ENCODE assay signal across 1 cellular context in the genomic region with DNA sequence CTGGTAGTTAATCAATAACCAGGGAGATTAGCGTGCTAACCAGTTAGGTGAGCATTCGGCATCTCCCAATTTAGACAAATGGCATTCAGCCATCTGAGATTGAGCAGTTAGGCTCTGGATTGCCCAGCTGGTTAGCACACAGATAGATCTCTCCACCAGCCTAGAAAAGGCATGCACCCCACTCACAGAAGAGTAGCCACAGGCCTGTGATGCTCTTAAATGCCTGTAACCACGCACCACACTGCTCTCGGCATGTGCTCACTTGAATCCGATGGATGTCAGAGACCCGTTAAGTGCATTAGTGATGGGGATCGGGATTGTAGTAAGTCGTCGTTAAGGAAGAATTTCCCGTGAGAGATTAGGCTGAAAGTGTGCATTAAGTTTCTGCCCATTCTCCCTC.
TF ChIP-seq lines count a peak whose summit lies in the region.

No MANE protein-coding gene starts in this region.

TF ChIP-seq in GM23338, 12 proteins besides CTCF, POLR2A, EP300 and RAD21:
- TF ChIP-seq STAT1 (IDR thresholded peaks at IDR 0.05; ENCODE audit: unreplicated experiment) (no peak), EZH2phosphoT487 (IDR thresholded peaks at IDR 0.05; ENCODE audit: unreplicated experiment) (no peak), CREB1 (CRISPR knock-in tag; IDR thresholded peaks at IDR 0.05; ENCODE audit: low read depth) (no peak), EZH2 (IDR thresholded peaks at IDR 0.05; ENCODE audit: low read depth, unreplicated experiment) (no peak), NANOG (IDR thresholded peaks at IDR 0.05; ENCODE audit: borderline replicate concordance) (no peak), ZNF331 (CRISPR knock-in tag; IDR thresholded peaks at IDR 0.05; ENCODE audit: low read depth) (no peak), POLR2AphosphoS5 (IDR thresholded peaks at IDR 0.05; ENCODE audit: low read depth) (no peak), JUNB (IDR thresholded peaks at IDR 0.05; ENCODE audit: unreplicated experiment) (no peak), ZNF114 (CRISPR knock-in tag; IDR thresholded peaks at IDR 0.05) (no peak)
- TF ChIP-seq, protein P1, sequence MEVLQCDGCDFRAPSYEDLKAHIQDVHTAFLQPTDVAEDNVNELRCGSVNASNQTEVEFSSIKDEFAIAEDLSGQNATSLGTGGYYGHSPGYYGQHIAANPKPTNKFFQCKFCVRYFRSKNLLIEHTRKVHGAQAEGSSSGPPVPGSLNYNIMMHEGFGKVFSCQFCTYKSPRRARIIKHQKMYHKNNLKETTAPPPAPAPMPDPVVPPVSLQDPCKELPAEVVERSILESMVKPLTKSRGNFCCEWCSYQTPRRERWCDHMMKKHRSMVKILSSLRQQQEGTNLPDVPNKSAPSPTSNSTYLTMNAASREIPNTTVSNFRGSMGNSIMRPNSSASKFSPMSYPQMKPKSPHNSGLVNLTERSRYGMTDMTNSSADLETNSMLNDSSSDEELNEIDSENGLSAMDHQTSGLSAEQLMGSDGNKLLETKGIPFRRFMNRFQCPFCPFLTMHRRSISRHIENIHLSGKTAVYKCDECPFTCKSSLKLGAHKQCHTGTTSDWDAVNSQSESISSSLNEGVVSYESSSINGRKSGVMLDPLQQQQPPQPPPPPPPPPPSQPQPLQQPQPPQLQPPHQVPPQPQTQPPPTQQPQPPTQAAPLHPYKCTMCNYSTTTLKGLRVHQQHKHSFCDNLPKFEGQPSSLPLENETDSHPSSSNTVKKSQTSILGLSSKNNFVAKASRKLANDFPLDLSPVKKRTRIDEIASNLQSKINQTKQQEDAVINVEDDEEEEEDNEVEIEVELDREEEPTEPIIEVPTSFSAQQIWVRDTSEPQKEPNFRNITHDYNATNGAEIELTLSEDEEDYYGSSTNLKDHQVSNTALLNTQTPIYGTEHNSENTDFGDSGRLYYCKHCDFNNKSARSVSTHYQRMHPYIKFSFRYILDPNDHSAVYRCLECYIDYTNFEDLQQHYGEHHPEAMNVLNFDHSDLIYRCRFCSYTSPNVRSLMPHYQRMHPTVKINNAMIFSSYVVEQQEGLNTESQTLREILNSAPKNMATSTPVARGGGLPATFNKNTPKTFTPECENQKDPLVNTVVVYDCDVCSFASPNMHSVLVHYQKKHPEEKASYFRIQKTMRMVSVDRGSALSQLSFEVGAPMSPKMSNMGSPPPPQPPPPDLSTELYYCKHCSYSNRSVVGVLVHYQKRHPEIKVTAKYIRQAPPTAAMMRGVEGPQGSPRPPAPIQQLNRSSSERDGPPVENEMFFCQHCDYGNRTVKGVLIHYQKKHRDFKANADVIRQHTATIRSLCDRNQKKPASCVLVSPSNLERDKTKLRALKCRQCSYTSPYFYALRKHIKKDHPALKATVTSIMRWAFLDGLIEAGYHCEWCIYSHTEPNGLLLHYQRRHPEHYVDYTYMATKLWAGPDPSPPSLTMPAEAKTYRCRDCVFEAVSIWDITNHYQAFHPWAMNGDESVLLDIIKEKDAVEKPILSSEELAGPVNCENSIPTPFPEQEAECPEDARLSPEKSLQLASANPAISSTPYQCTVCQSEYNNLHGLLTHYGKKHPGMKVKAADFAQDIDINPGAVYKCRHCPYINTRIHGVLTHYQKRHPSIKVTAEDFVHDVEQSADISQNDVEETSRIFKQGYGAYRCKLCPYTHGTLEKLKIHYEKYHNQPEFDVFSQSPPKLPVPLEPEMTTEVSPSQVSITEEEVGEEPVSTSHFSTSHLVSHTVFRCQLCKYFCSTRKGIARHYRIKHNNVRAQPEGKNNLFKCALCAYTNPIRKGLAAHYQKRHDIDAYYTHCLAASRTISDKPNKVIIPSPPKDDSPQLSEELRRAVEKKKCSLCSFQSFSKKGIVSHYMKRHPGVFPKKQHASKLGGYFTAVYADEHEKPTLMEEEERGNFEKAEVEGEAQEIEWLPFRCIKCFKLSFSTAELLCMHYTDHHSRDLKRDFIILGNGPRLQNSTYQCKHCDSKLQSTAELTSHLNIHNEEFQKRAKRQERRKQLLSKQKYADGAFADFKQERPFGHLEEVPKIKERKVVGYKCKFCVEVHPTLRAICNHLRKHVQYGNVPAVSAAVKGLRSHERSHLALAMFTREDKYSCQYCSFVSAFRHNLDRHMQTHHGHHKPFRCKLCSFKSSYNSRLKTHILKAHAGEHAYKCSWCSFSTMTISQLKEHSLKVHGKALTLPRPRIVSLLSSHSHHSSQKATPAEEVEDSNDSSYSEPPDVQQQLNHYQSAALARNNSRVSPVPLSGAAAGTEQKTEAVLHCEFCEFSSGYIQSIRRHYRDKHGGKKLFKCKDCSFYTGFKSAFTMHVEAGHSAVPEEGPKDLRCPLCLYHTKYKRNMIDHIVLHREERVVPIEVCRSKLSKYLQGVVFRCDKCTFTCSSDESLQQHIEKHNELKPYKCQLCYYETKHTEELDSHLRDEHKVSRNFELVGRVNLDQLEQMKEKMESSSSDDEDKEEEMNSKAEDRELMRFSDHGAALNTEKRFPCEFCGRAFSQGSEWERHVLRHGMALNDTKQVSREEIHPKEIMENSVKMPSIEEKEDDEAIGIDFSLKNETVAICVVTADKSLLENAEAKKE (CRISPR knock-in tag; IDR thresholded peaks at IDR 0.05): no peak
- TF ChIP-seq, protein P2, sequence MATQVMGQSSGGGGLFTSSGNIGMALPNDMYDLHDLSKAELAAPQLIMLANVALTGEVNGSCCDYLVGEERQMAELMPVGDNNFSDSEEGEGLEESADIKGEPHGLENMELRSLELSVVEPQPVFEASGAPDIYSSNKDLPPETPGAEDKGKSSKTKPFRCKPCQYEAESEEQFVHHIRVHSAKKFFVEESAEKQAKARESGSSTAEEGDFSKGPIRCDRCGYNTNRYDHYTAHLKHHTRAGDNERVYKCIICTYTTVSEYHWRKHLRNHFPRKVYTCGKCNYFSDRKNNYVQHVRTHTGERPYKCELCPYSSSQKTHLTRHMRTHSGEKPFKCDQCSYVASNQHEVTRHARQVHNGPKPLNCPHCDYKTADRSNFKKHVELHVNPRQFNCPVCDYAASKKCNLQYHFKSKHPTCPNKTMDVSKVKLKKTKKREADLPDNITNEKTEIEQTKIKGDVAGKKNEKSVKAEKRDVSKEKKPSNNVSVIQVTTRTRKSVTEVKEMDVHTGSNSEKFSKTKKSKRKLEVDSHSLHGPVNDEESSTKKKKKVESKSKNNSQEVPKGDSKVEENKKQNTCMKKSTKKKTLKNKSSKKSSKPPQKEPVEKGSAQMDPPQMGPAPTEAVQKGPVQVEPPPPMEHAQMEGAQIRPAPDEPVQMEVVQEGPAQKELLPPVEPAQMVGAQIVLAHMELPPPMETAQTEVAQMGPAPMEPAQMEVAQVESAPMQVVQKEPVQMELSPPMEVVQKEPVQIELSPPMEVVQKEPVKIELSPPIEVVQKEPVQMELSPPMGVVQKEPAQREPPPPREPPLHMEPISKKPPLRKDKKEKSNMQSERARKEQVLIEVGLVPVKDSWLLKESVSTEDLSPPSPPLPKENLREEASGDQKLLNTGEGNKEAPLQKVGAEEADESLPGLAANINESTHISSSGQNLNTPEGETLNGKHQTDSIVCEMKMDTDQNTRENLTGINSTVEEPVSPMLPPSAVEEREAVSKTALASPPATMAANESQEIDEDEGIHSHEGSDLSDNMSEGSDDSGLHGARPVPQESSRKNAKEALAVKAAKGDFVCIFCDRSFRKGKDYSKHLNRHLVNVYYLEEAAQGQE (IDR thresholded peaks at IDR 0.05; ENCODE audit: unreplicated experiment): no peak
- TF ChIP-seq, protein P3, sequence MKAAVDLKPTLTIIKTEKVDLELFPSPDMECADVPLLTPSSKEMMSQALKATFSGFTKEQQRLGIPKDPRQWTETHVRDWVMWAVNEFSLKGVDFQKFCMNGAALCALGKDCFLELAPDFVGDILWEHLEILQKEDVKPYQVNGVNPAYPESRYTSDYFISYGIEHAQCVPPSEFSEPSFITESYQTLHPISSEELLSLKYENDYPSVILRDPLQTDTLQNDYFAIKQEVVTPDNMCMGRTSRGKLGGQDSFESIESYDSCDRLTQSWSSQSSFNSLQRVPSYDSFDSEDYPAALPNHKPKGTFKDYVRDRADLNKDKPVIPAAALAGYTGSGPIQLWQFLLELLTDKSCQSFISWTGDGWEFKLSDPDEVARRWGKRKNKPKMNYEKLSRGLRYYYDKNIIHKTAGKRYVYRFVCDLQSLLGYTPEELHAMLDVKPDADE (IDR thresholded peaks at IDR 0.05): no peak
